ENCODE assay signal across 8 cellular contexts in genomic region chr4:140253556-140254027, GRCh38.
DNase-seq lines count a peak whose midpoint lies in the region; ATAC-seq and TF ChIP-seq lines count a peak whose summit lies in the region.

No MANE protein-coding gene starts in this region.

- H3K4me1 ChIP-seq in ES-I3 (ENCODE audit: insufficient read depth, low read length): peaks cover 37% of the 10 kb centered on the region
- H3K4me1 ChIP-seq in SJCRH30: no peaks in the 10 kb centered on the region; the same call in 1 of the 2 replicates
- H3K4me1 ChIP-seq in esophagus muscularis mucosa: peaks cover 8 to 62% (median 51%) of the 10 kb centered on the region in 4 donors
- peaks cover 0 to 52% (median 48%) of the 10 kb centered on the region in 4 donors for H3K4me1 ChIP-seq in sigmoid colon

- intact Hi-C loops in esophagus muscularis mucosa (cut with DNase I): loop anchor here (2.0 to 5.0 kb wide), 4 partner anchors 201 to 596 kb away; no protein-coding TSS in a partner anchor
- intact Hi-C loops in sigmoid colon (cut with DNase I): loop anchor here (1.0 to 5.0 kb wide), 7 partner anchors 54 to 596 kb away; partner anchors contain the start of gene MAML3

- DNase-seq in SJCRH30 (no peak), esophagus muscularis mucosa (ENCODE audit: extremely low spot score) (no peak), sigmoid colon (no peak), H4 (ENCODE audit: low spot score) (no peak), KBM-7 (no peak)

- H3K36me3 ChIP-seq in ES-I3 (ENCODE audit: insufficient read depth, low read length) (no peaks in the 10 kb centered on the region), SJCRH30 (no peaks in the 10 kb centered on the region), esophagus muscularis mucosa (no peaks in the 10 kb centered on the region), sigmoid colon (no peaks in the 10 kb centered on the region)

- 43% methylated on average over 8 of the region's 8 CpGs for WGBS in esophagus muscularis mucosa
- WGBS in sigmoid colon, 2 donors: 33 to 58% methylated on average over 8 of the region's 8 CpGs

- in situ Hi-C loops in KBM-7 (cut with MboI; ENCODE audit: low pct_unique_long_range_greater_than_20kb, low sequenced_read_pairs): no loop called here

- peak overlapping the region; percentile 53 for H3K4me3 ChIP-seq in SJCRH30
- peak overlapping the region; percentile 65 to 80 (median 76) for H3K4me3 ChIP-seq in esophagus muscularis mucosa
- peak overlapping the region in 3 of 4 donors; percentile 62 to 66 (median 65) for H3K4me3 ChIP-seq in sigmoid colon

- H3K27me3 ChIP-seq in SJCRH30 (no peaks in the 10 kb centered on the region), esophagus muscularis mucosa (no peaks in the 10 kb centered on the region), sigmoid colon (no peaks in the 10 kb centered on the region)

- ATAC-seq in GM19023 (IDR thresholded peaks at IDR 0.05; ENCODE audit: unreplicated experiment) (no peak), GM19455 (IDR thresholded peaks at IDR 0.05; ENCODE audit: unreplicated experiment) (no peak)

- TF ChIP-seq EP300 in esophagus muscularis mucosa (IDR thresholded peaks at IDR 0.05): no peak
- no peak for TF ChIP-seq EP300 in sigmoid colon (IDR thresholded peaks at IDR 0.05)

- H3K9me3 ChIP-seq in ES-I3 (ENCODE audit: control insufficient read depth, insufficient read depth, low read length) (no peaks in the 10 kb centered on the region), SJCRH30 (replicated peaks) (no peaks in the 10 kb centered on the region), esophagus muscularis mucosa (no peaks in the 10 kb centered on the region), sigmoid colon (no peaks in the 10 kb centered on the region)

- H3K27ac ChIP-seq in SJCRH30 (no peak overlapping the region), esophagus muscularis mucosa (replicated peaks in 1 of 4) (peak overlapping the region; percentile 86 to 96 (median 90)), sigmoid colon (peak overlapping the region; percentile 88 to 93 (median 92))

- peak overlapping the region; percentile 16; the same call in 1 of the 2 replicates for H3K9ac ChIP-seq in ES-I3 (ENCODE audit: low read depth, low read length)

- TF ChIP-seq POLR2A in esophagus muscularis mucosa (IDR thresholded peaks at IDR 0.05; ENCODE audit: low read depth): no peak
- no peak for TF ChIP-seq POLR2A in sigmoid colon (IDR thresholded peaks at IDR 0.05)

- TF ChIP-seq CTCF in esophagus muscularis mucosa (IDR thresholded peaks at IDR 0.05) (no peak), sigmoid colon (IDR thresholded peaks at IDR 0.05) (no peak)
